ENCODE assay signal across 8 cellular contexts in genomic region chr5:171207256-171207866, GRCh38.
DNase-seq lines count a peak whose midpoint lies in the region; ATAC-seq and TF ChIP-seq lines count a peak whose summit lies in the region.

No MANE protein-coding gene starts in this region.

- no peak overlapping the region for H3K14ac ChIP-seq in H9 (ENCODE audit: insufficient read depth, low read length)

- H3K79me2 ChIP-seq in H9 (ENCODE audit: insufficient read depth, low read length), result no peaks in the 10 kb centered on the region
- H3K79me2 ChIP-seq in OCI-LY3 (ENCODE audit: low read length), result no peaks in the 10 kb centered on the region

- H3K27me3 ChIP-seq in H9 (ENCODE audit: insufficient read depth, low read length), result no peaks in the 10 kb centered on the region
- peaks cover 35% of the 10 kb centered on the region for H3K27me3 ChIP-seq in OCI-LY3 (ENCODE audit: low read depth, low read length)

- H3K4me2 ChIP-seq in H9 (ENCODE audit: insufficient read depth, insufficient read length, low read length) (no peak overlapping the region), OCI-LY3 (ENCODE audit: low read length) (peak overlapping the region; percentile 48)

- H3K27ac ChIP-seq in H9 (ENCODE audit: insufficient read length, low read depth, low read length), result no peak overlapping the region
- no peak overlapping the region for H3K27ac ChIP-seq in OCI-LY3 (ENCODE audit: low read length)

- no peaks in the 10 kb centered on the region for H3K23me2 ChIP-seq in H9 (ENCODE audit: insufficient read length, low read depth, low read length, poor library complexity, severe bottlenecking)

- no peak for ATAC-seq in GM21723 (IDR thresholded peaks at IDR 0.05; ENCODE audit: unreplicated experiment)

- no peak overlapping the region for H3K4me3 ChIP-seq in OCI-LY3 (ENCODE audit: low read length)
- H3K4me3 ChIP-seq in choroid plexus epithelial cell (ENCODE audit: low read depth, low read length), result no peak overlapping the region

- H4K20me1 ChIP-seq in H9 (ENCODE audit: control insufficient read depth, insufficient read depth, insufficient read length), result no peaks in the 10 kb centered on the region
- H4K20me1 ChIP-seq in OCI-LY3 (ENCODE audit: insufficient read depth, low read length), result no peaks in the 10 kb centered on the region

- no peak overlapping the region for H2BK20ac ChIP-seq in H9 (ENCODE audit: low read depth, low read length, poor library complexity, severe bottlenecking)

- no peak overlapping the region for H2BK12ac ChIP-seq in H9 (ENCODE audit: insufficient read length, low read depth, low read length)

- no peak overlapping the region for H4K8ac ChIP-seq in H9 (replicated peaks; ENCODE audit: insufficient read length, low read depth, low read length)

- no peak overlapping the region for H4K5ac ChIP-seq in H9 (ENCODE audit: insufficient read length, low read depth, low read length)

- no peak overlapping the region for H3K23ac ChIP-seq in H9 (ENCODE audit: insufficient read length, low read depth, low read length)

- H3K36me3 ChIP-seq in OCI-LY3 (replicated peaks; ENCODE audit: low read depth, low read length), result no peaks in the 10 kb centered on the region

- H3K9me3 ChIP-seq in H9 (ENCODE audit: control insufficient read depth, low read depth, low read length) (no peaks in the 10 kb centered on the region), OCI-LY3 (ENCODE audit: insufficient read depth, low read length) (no peaks in the 10 kb centered on the region)

- H4K91ac ChIP-seq in H9 (ENCODE audit: insufficient read length, low read depth, low read length), result no peak overlapping the region

- H3K36me3 Mint-ChIP-seq in H9 (ENCODE audit: insufficient read depth in 1 of 3, low read depth in 3 of 3) (no peaks in the 10 kb centered on the region), mesothelial cell of epicardium (no peaks in the 10 kb centered on the region)

- H3K27me3 Mint-ChIP-seq in H9 (ENCODE audit: low read depth) (no peaks in the 10 kb centered on the region), mesothelial cell of epicardium (ENCODE audit: low read depth) (no peaks in the 10 kb centered on the region)

- no peak overlapping the region for H3K4ac ChIP-seq in H9 (ENCODE audit: low read depth, low read length)

- H2AFZ ChIP-seq in H9 (ENCODE audit: low read length) (no peak overlapping the region), OCI-LY3 (ENCODE audit: low read depth, low read length) (no peak overlapping the region)

- H3K4me1 ChIP-seq in H9 (ENCODE audit: insufficient read depth, low read length) (no peaks in the 10 kb centered on the region), OCI-LY3 (ENCODE audit: low read length) (no peaks in the 10 kb centered on the region)

- H3K9ac ChIP-seq in H9 (ENCODE audit: extremely low read depth, insufficient read length, low read length) (no peak overlapping the region), OCI-LY3 (ENCODE audit: low read length) (no peak overlapping the region)

- no peak overlapping the region for H3T11ph ChIP-seq in H9 (ENCODE audit: low read length)

- no peak overlapping the region for H3K27ac Mint-ChIP-seq in H9
- H3K27ac Mint-ChIP-seq in mesothelial cell of epicardium, result no peak overlapping the region

- DNase-seq in DMS 273 treated with DMSO at 0.1 percent for 48 hours (lab: John Stamatoyannopoulos, UW), result peak; percentile 45
- DNase-seq in H9, result no peak
- DNase-seq in choroid plexus epithelial cell (ENCODE audit: low read depth), result peak; percentile 67
- no peak for DNase-seq in mesothelial cell of epicardium (ENCODE audit: low spot score in 2 of 2, unreplicated experiment in 2 of 2)
- DNase-seq in activated effector memory CD4-positive, alpha-beta T cell treated with anti-CD3 and anti-CD28 coated beads, Interleukin-2, amount 50 U/mL, for 16 hours, result no peak
- DNase-seq in nucleus accumbens (lab: John Stamatoyannopoulos, UW), result no peak

- no peaks in the 10 kb centered on the region for H3K79me1 ChIP-seq in H9 (ENCODE audit: insufficient read depth, low read depth, low read length, poor library complexity, severe bottlenecking)

- H3K9me3 Mint-ChIP-seq in H9 (no peaks in the 10 kb centered on the region), mesothelial cell of epicardium (no peaks in the 10 kb centered on the region)

- no peak overlapping the region for H2BK5ac ChIP-seq in H9 (ENCODE audit: insufficient read length, low read length)

- H3K18ac ChIP-seq in H9 (ENCODE audit: insufficient read length, low read depth, low read length), result no peak overlapping the region

- peak; percentile 73 for TF ChIP-seq CTCF in H9 (conservative IDR thresholded peaks at IDR 0.05)
- peak; percentile 72 for TF ChIP-seq CTCF in OCI-LY3 (IDR thresholded peaks at IDR 0.05; ENCODE audit: low read depth, low read length)
- peak; percentile 69 for TF ChIP-seq CTCF in choroid plexus epithelial cell (conservative IDR thresholded peaks at IDR 0.05; ENCODE audit: low read depth, low read length)
- peak; percentile 61 for TF ChIP-seq CTCF in mesothelial cell of epicardium (IDR thresholded peaks at IDR 0.05; ENCODE audit: unreplicated experiment)

- H3K4me3 Mint-ChIP-seq in H9 (no peak overlapping the region), mesothelial cell of epicardium (no peak overlapping the region)

- no CpG with 5 or more reads among the region's 6 CpGs for WGBS in H9 (ENCODE audit: extremely low coverage, insufficient read length, low lambda C conversion rate)

- no peak overlapping the region for H2BK120ac ChIP-seq in H9 (ENCODE audit: low read depth, low read length, poor library complexity, severe bottlenecking)

- peaks cover 2 to 7% of the 10 kb centered on the region in 2 experiments; a peak in 2 of 4 replicates for H3K4me1 Mint-ChIP-seq in H9
- H3K4me1 Mint-ChIP-seq in mesothelial cell of epicardium, result peaks cover 7% of the 10 kb centered on the region

- no peak overlapping the region for H2BK15ac ChIP-seq in H9 (ENCODE audit: low read depth, low read length)

- H2AK5ac ChIP-seq in H9 (ENCODE audit: insufficient read length, low read length), result no peak overlapping the region

- no peak overlapping the region for H3K56ac ChIP-seq in H9 (ENCODE audit: insufficient read length, low read depth, low read length)

Comparison
In these comparisons a context has a peak if more than half of its experiments do, and no peak if none do; other contexts are left out.
1. DNase-seq: peak in DMS 273 treated with DMSO at 0.1 percent for 48 hours (single experiment) and choroid plexus epithelial cell (single experiment); none in H9 (single experiment), mesothelial cell of epicardium (0 of 2), activated effector memory CD4-positive, alpha-beta T cell treated with anti-CD3 and anti-CD28 coated beads, Interleukin-2, amount 50 U/mL, for 16 hours (single experiment) and nucleus accumbens (0 of 56).
2. Peak in every context shown above with its lines, with median percentiles within 50 percentile points of each other: CTCF ChIP-seq.